Comparison of ENCODE assay signal across 8 cellular contexts in the genomic region with DNA sequence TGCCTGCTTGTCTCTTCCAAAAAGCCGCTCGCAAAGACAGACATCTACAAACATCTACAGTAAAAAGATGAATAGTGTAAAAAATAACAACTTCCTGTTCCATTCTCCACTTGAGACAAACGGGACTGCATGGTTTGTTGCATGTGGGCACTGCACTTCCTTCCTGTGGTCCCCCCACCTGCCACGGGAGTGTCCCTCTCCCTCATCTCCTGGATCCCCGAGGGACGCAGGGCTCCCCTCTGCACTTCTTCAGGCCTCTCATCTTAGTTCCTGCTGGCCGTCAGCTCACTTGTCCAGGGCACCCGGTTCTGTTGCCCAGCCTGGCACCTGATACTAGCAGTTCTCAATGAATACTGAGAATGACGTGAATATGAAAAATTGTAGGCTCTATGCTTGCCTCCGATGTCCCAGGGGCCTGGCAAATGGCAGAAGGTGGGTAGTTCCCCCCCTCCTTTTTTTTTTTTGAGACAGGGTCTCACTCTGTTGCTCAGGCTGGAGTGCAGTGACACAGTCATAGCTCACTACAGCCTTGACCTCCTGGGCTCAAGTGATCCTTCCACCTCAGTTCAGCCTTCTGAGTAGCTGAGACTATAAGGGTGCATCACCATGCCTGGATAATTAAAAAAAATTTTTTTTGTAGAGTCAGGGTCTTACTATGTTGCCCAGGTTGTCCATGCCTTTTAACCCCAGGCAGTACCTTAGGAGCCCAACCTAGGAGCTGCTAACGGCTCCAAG. TPM values are rescaled to one million over a fixed set of nuclear protein-coding genes. Genes with fewer than 3 reads are reported as not detected.
A peak's percentile ranks its signal among the peaks of the same experiment; 100 is the strongest.
DNase-seq lines count a peak whose midpoint lies in the region; ATAC-seq and TF ChIP-seq lines count a peak whose summit lies in the region.

No MANE protein-coding gene starts in this region.

- intact Hi-C loops in heart right ventricle (cut with DNase I) (loop anchor here in 3 of 10 donors (5.0 to 10.0 kb wide), 2 partner anchors 48 to 51 kb away; no protein-coding TSS in a partner anchor), cardiac septum (cut with DNase I) (loop anchor here (5.0 kb wide), 2 partner anchors 48 to 92 kb away; a partner anchor contains a TSS)

- no peaks in the 10 kb centered on the region for H3K4me1 Mint-ChIP-seq in type B pancreatic cell (ENCODE audit: unreplicated experiment)

- WGBS in heart right ventricle, 2 donors: 61 to 68% methylated on average over 11 of the region's 11 CpGs

- no peak overlapping the region for H3K4me3 Mint-ChIP-seq in type B pancreatic cell

- H3K9me3 Mint-ChIP-seq in type B pancreatic cell: no peaks in the 10 kb centered on the region

- no peaks in the 10 kb centered on the region for H3K36me3 Mint-ChIP-seq in type B pancreatic cell

- H3K4me1 ChIP-seq in heart right ventricle: peaks cover 13 to 46% (median 37%) of the 10 kb centered on the region in 9 donors

- H3K4me3 ChIP-seq in heart right ventricle: no peak overlapping the region

- ATAC-seq in heart right ventricle: no peak
- ATAC-seq in GM19455 (IDR thresholded peaks at IDR 0.05; ENCODE audit: unreplicated experiment): no peak
- ATAC-seq in HG03521 (IDR thresholded peaks at IDR 0.05; ENCODE audit: unreplicated experiment): no peak

- H3K27ac Mint-ChIP-seq in type B pancreatic cell: peak overlapping the region; percentile 22

- H3K27me3 Mint-ChIP-seq in type B pancreatic cell: peaks cover 3% of the 10 kb centered on the region

- TF ChIP-seq CTCF in heart right ventricle (IDR thresholded peaks at IDR 0.05): no peak
- TF ChIP-seq CTCF in type B pancreatic cell (conservative IDR thresholded peaks at IDR 0.05): no peak

- DNase-seq in heart right ventricle: no peak
- no peak for DNase-seq in cardiac septum (ENCODE audit: low spot score)
- DNase-seq in activated CD4-positive, alpha-beta T cell treated with anti-CD3 and anti-CD28 coated beads, Interleukin-2, amount 50 U/mL, for 1 hour: peak; percentile 20
- peak; percentile 35 for DNase-seq in germinal center (ENCODE audit: low spot score)
- no peak for DNase-seq in type B pancreatic cell (ENCODE audit: extremely low spot score, unreplicated experiment)
- DNase-seq in KG1 (lab: John Stamatoyannopoulos, UW): no peak

- H3K27ac ChIP-seq in heart right ventricle: peak overlapping the region in 9 of 10 donors; percentile 17 to 79 (median 64)

- H3K27me3 ChIP-seq in heart right ventricle: no peaks in the 10 kb centered on the region

- H3K36me3 ChIP-seq in heart right ventricle: peaks cover 0 to under 1% (median 0%) of the 10 kb centered on the region in 9 donors

- no peaks in the 10 kb centered on the region for H3K9me3 ChIP-seq in heart right ventricle

RNA-seq across cellular contexts. Expression of a gene that starts 3.5 kb away (rescaled TPM):
- total RNA-seq in heart right ventricle (100 to 1,000 TPM; 123 to 166 (median 146) TPM), cardiac septum (219 TPM), type B pancreatic cell (ENCODE audit: low replicate concordance) (125 and 145 TPM in 2 replicates)
- polyA plus RNA-seq in heart right ventricle: 100 to 1,000 TPM; 151 to 220 TPM

Comparison
In these comparisons a context has a peak if more than half of its experiments do, and no peak if none do; other contexts are left out.
1. DNase-seq: peak in activated CD4-positive, alpha-beta T cell treated with anti-CD3 and anti-CD28 coated beads, Interleukin-2, amount 50 U/mL, for 1 hour (single experiment) and germinal center (single experiment); none in heart right ventricle (0 of 2), cardiac septum (single experiment), type B pancreatic cell (single experiment) and KG1 (single experiment).